Comparison of ENCODE assay signal across 1 cellular context in the genomic region with DNA sequence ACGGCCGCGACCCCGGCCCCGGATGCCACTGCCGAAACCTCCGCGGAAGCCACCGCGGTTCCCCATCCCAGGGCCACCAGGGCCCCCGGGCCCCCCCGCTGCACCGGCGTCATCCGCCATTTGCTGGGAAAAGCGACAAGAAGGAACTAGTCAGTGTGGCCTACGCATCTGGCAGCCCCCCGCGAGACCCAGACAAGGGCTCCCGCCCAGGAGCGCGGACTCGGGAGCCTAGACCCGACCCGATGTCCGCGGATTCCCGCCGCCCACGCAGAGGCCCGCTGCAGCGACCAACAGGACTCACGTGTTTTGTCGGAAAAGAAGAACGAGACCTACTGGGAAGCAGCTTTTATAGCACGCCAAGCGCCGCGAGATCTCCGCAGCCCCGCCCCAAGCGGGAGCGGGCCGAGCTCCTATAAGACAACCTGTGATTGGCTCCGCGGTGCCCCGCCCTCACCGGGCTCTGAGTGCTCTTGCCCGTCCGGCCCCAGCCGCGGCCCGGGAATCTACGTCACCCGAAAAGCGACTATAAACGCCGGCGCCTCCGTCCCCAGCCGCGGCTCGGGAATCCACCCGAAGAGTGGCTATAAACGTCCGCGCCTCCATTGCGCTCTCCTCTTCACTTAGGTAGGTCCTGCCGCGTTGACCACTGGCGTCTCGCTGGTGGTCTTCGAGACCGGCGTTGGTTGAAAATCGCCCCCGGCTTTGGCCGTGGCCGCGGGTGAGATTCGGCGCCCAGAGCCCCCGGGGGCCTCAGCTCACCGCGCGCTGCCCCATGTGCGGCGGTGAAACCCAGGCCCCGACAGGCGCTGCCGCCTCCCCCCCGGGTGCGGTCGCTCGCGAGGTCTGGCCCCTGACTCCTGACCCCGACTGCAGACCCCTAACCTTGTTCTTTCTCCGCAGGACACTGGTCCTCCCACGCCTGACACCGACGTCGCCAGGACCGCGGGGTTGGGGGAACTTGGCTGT.
TF ChIP-seq lines count a peak whose summit lies in the region.

A gene (minus strand): TSS at position 321 of the 966 bp plus-strand sequence. CDS start 201 bp downstream, at position 120.

TF ChIP-seq in SK-N-SH, 30 proteins besides CTCF, POLR2A, EP300 and RAD21 (continued from another document):
- TF ChIP-seq, protein P1, sequence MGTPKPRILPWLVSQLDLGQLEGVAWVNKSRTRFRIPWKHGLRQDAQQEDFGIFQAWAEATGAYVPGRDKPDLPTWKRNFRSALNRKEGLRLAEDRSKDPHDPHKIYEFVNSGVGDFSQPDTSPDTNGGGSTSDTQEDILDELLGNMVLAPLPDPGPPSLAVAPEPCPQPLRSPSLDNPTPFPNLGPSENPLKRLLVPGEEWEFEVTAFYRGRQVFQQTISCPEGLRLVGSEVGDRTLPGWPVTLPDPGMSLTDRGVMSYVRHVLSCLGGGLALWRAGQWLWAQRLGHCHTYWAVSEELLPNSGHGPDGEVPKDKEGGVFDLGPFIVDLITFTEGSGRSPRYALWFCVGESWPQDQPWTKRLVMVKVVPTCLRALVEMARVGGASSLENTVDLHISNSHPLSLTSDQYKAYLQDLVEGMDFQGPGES (IDR thresholded peaks at IDR 0.05; ENCODE audit: low read depth, low read length): peak; percentile 48; the same call in 1 of the 2 replicates
- TF ChIP-seq TEAD4 (IDR thresholded peaks at IDR 0.05; ENCODE audit: borderline replicate concordance, insufficient read depth) (0 out of 2 replicates have a peak, but pooled peaks have one; percentile 6), TAF1 (IDR thresholded peaks at IDR 0.05; ENCODE audit: borderline replicate concordance, low read depth, low read length) (peak; percentile 99), POLR2AphosphoS5 (IDR thresholded peaks at IDR 0.05; ENCODE audit: low read depth, low read length) (peak; percentile 100), FOXJ3 (CRISPR knock-in tag; IDR thresholded peaks at IDR 0.05) (no peak), FOXM1 (IDR thresholded peaks at IDR 0.05; ENCODE audit: low read depth) (no peak), GABPA (IDR thresholded peaks at IDR 0.05; ENCODE audit: low read depth) (peak; percentile 68), ELF1 (IDR thresholded peaks at IDR 0.05) (peak; percentile 55), MXI1 (IDR thresholded peaks at IDR 0.05; ENCODE audit: low read depth, low read length) (peak; percentile 91)
- TF ChIP-seq, protein P2, sequence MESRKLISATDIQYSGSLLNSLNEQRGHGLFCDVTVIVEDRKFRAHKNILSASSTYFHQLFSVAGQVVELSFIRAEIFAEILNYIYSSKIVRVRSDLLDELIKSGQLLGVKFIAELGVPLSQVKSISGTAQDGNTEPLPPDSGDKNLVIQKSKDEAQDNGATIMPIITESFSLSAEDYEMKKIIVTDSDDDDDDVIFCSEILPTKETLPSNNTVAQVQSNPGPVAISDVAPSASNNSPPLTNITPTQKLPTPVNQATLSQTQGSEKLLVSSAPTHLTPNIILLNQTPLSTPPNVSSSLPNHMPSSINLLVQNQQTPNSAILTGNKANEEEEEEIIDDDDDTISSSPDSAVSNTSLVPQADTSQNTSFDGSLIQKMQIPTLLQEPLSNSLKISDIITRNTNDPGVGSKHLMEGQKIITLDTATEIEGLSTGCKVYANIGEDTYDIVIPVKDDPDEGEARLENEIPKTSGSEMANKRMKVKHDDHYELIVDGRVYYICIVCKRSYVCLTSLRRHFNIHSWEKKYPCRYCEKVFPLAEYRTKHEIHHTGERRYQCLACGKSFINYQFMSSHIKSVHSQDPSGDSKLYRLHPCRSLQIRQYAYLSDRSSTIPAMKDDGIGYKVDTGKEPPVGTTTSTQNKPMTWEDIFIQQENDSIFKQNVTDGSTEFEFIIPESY (IDR thresholded peaks at IDR 0.05; ENCODE audit: borderline replicate concordance, low read depth): peak; percentile 98
